16 cellular contexts compared by ENCODE assay signal in genomic region chrX:108070891-108071290, GRCh38. TPM values are rescaled to one million over a fixed set of nuclear protein-coding genes. Genes with fewer than 3 reads are reported as not detected.
DNase-seq lines count a peak whose midpoint lies in the region; ATAC-seq and TF ChIP-seq lines count a peak whose summit lies in the region.
"Had no signal": no experiment of that assay in that cellular context is flagged by ENCODE, and none has a peak within 500 bp of the region (broad histone marks: within the 10 kb centered on the region; RNA-seq: fewer than 3 reads in every experiment).

No MANE protein-coding gene starts in this region.

- H3K4me1 ChIP-seq in body of pancreas = no peaks in the 10 kb centered on the region
- H3K4me1 ChIP-seq: BE2C, HAP-1, uterus had no signal

- ATAC-seq in CD4-positive, alpha-beta T cell (ENCODE audit: poor library complexity) = no peak
- ATAC-seq in body of pancreas (no peak), HG03280 (IDR thresholded peaks at IDR 0.05; ENCODE audit: unreplicated experiment) (no peak)

- no peaks in the 10 kb centered on the region for H3K36me3 ChIP-seq in body of pancreas (replicated peaks in 1 of 2; ENCODE audit: insufficient read depth in 1 of 2, low read depth in 2 of 2)
- H3K36me3 ChIP-seq: BE2C, HAP-1, uterus had no signal

- H3K27ac ChIP-seq in CD4-positive, alpha-beta T cell (ENCODE audit: low read depth, low read length) = no peak overlapping the region
- no peak overlapping the region for H3K27ac ChIP-seq in body of pancreas
- H3K27ac ChIP-seq: uterus had no signal

- peaks cover 9% of the 10 kb centered on the region for H3K4me1 Mint-ChIP-seq in CD4-positive, alpha-beta T cell (ENCODE audit: low read depth)
- peaks cover 15% of the 10 kb centered on the region for H3K4me1 Mint-ChIP-seq in HFFc6 (ENCODE audit: low read depth)

- H3K9me3 ChIP-seq in CD4-positive, alpha-beta T cell (ENCODE audit: control insufficient read depth, low read length) = no peaks in the 10 kb centered on the region
- no peaks in the 10 kb centered on the region for H3K9me3 ChIP-seq in body of pancreas
- H3K9me3 ChIP-seq: BE2C, HAP-1, uterus had no signal

- intact Hi-C loops in CD4-positive, alpha-beta T cell (cut with DNase I, micrococcal nuclease) = loop anchor here (1.0 to 10.0 kb wide), 5 partner anchors 50 to 1176 kb away; no protein-coding TSS in a partner anchor
- intact Hi-C loops in body of pancreas (cut with DNase I) = loop anchor here (5.0 kb wide), 1 partner anchor 54 kb away; no protein-coding TSS in a partner anchor

- in situ Hi-C loops in astrocyte of the cerebellum (cut with HindIII; ENCODE audit: low sequenced_read_pairs) = no loop called here

- WGBS in body of pancreas, 2 donors = 54 to 70% methylated on average over 4 of the region's 4 CpGs

- no peaks in the 10 kb centered on the region for H3K27me3 ChIP-seq in CD4-positive, alpha-beta T cell (ENCODE audit: control insufficient read depth, insufficient read depth, low read length)
- no peaks in the 10 kb centered on the region for H3K27me3 ChIP-seq in body of pancreas
- H3K27me3 ChIP-seq: uterus had no signal

- no peak overlapping the region for H3K4me3 ChIP-seq in astrocyte of the cerebellum (ENCODE audit: low read depth, low read length)
- H3K4me3 ChIP-seq in body of pancreas = no peak overlapping the region
- H3K4me3 ChIP-seq: HAP-1, uterus had no signal

- no peaks in the 10 kb centered on the region for H3K9me3 Mint-ChIP-seq in CD4-positive, alpha-beta T cell
- H3K9me3 Mint-ChIP-seq in HFFc6 = no peaks in the 10 kb centered on the region
- H3K9me3 Mint-ChIP-seq: activated naive CD4-positive, alpha-beta T cell treated with anti-CD3 and anti-CD28 coated beads, Interleukin-2, amount 10 ng/mL, durations not matched to agents 7 days and 5 days had no signal

- peaks cover 56% of the 10 kb centered on the region for H3K36me3 Mint-ChIP-seq in CD4-positive, alpha-beta T cell (ENCODE audit: low read depth)
- H3K36me3 Mint-ChIP-seq in HFFc6 (ENCODE audit: low read depth) = no peaks in the 10 kb centered on the region
- H3K36me3 Mint-ChIP-seq: activated naive CD4-positive, alpha-beta T cell treated with anti-CD3 and anti-CD28 coated beads, Interleukin-2, amount 10 ng/mL, durations not matched to agents 7 days and 5 days had no signal

- no peaks in the 10 kb centered on the region for H3K27me3 Mint-ChIP-seq in CD4-positive, alpha-beta T cell
- H3K27me3 Mint-ChIP-seq in HFFc6 (ENCODE audit: insufficient read depth) = no peaks in the 10 kb centered on the region; the same call in none of the 2 replicates

- no peak overlapping the region for H3K4me3 Mint-ChIP-seq in CD4-positive, alpha-beta T cell
- H3K4me3 Mint-ChIP-seq in HFFc6 = no peak overlapping the region
- H3K4me3 Mint-ChIP-seq: activated naive CD4-positive, alpha-beta T cell treated with anti-CD3 and anti-CD28 coated beads, Interleukin-2, amount 10 ng/mL, durations not matched to agents 7 days and 5 days had no signal

- TF ChIP-seq POLR2A in body of pancreas (IDR thresholded peaks at IDR 0.05) = no peak

- no peak for DNase-seq in CD4-positive, alpha-beta T cell
- DNase-seq in HFFc6 (peak; percentile 12), astrocyte of the cerebellum (ENCODE audit: low read depth) (peak; percentile 23), iris pigment epithelial cell (ENCODE audit: low read depth) (peak; percentile 71), body of pancreas (no peak), C1 segment of cervical spinal cord (lab: John Stamatoyannopoulos, UW) (no peak)
- no peak for DNase-seq in stimulated activated CD4-positive, alpha-beta T cell treated with anti-CD3 and anti-CD28 coated beads, Interleukin-4, amount 100 ng/mL, for 4 hours
- DNase-seq: activated CD8-positive, alpha-beta memory T cell treated with anti-CD3 and anti-CD28 coated beads for 24 hours; activated naive CD4-positive, alpha-beta T cell treated with anti-CD3 and anti-CD28 coated beads, Interleukin-2, amount 10 ng/mL, durations not matched to agents 7 days and 5 days; BE2C; NCI-H1436 treated with DMSO at 0.1 percent for 48 hours; NCI-H510A treated with DMSO at 0.1 percent for 48 hours; stimulated activated naive CD4-positive, alpha-beta T cell; uterus had no signal

- no peak for TF ChIP-seq CTCF in CD4-positive, alpha-beta T cell (IDR thresholded peaks at IDR 0.05)
- TF ChIP-seq CTCF in HFFc6 (IDR thresholded peaks at IDR 0.05) = no peak
- TF ChIP-seq CTCF in astrocyte of the cerebellum (IDR thresholded peaks at IDR 0.05; ENCODE audit: low read depth, low read length, missing control alignments) = no peak
- TF ChIP-seq CTCF in body of pancreas (IDR thresholded peaks at IDR 0.05) = no peak

- CTCF ChIA-PET in CD4-positive, alpha-beta T cell (lab: Charles Lee) = interaction anchor here (1.1 kb wide), 2 partner anchors 50 to 293 kb away, joined by 3 to 4 read pairs; partner anchors contain the start of gene NCBP2L

- POLR2A ChIA-PET in CD4-positive, alpha-beta T cell (lab: Charles Lee) = no interaction called here

- peak overlapping the region; percentile 39 for H3K27ac Mint-ChIP-seq in CD4-positive, alpha-beta T cell
- no peak overlapping the region for H3K27ac Mint-ChIP-seq in HFFc6
- H3K27ac Mint-ChIP-seq: activated naive CD4-positive, alpha-beta T cell treated with anti-CD3 and anti-CD28 coated beads, Interleukin-2, amount 10 ng/mL, durations not matched to agents 7 days and 5 days had no signal

RNA-seq across cellular contexts. Expression of gene PSMD10, which starts 20.5 kb away (rescaled TPM):
- 10 to 100 TPM; 18.6 to 24.1 TPM for total RNA-seq in CD4-positive, alpha-beta T cell
- 10 to 100 TPM; 66.1 to 73.8 (median 69.2) TPM for total RNA-seq in HFFc6 (2021; fragmentation: NEBNext Ultra II Directional; extraction: Animal tissue kit (Norgen Biotek cat#: 25700))
- 10 to 100 TPM; 14.8 to 26.5 TPM for total RNA-seq in body of pancreas

RNA-seq across cellular contexts. Expression of gene ATG4A, which starts 20.7 kb away (rescaled TPM):
- 1 to 10 TPM; 2.9 to 4.0 TPM for total RNA-seq in CD4-positive, alpha-beta T cell
- 10 to 100 TPM; 11.6 to 15.0 (median 13.4) TPM for total RNA-seq in HFFc6 (2021; fragmentation: NEBNext Ultra II Directional; extraction: Animal tissue kit (Norgen Biotek cat#: 25700))
- total RNA-seq in body of pancreas = 10 to 100 TPM; 11.2 to 31.6 TPM

RNA-seq across cellular contexts. Expression of gene VSIG1, which starts 26.0 kb away (rescaled TPM):
- total RNA-seq in CD4-positive, alpha-beta T cell = 10 to 100 TPM; 12.5 to 14.9 TPM
- total RNA-seq in HFFc6 (2021; fragmentation: NEBNext Ultra II Directional; extraction: Animal tissue kit (Norgen Biotek cat#: 25700)) = not detected
- total RNA-seq in body of pancreas = 1 to 10 TPM in 1 of 2 donors, under 1 TPM in 1; 0.33 to 2.6 TPM

Comparison
In these comparisons a context has a peak if more than half of its experiments do, and no peak if none do; other contexts are left out.
1. DNase-seq: peak in HFFc6 (single experiment), astrocyte of the cerebellum (single experiment) and iris pigment epithelial cell (single experiment); none in CD4-positive, alpha-beta T cell (0 of 10), body of pancreas (0 of 4), stimulated activated CD4-positive, alpha-beta T cell treated with anti-CD3 and anti-CD28 coated beads, Interleukin-4, amount 100 ng/mL, for 4 hours (0 of 2) and C1 segment of cervical spinal cord (0 of 14).